Comparison of ENCODE assay signal across 9 cellular contexts in genomic region chr11:75346296-75346695, GRCh38. TPM values are rescaled to one million over a fixed set of nuclear protein-coding genes. Genes with fewer than 3 reads are reported as not detected.
DNase-seq lines count a peak whose midpoint lies in the region; ATAC-seq and TF ChIP-seq lines count a peak whose summit lies in the region.
"Had no signal": no experiment of that assay in that cellular context is flagged by ENCODE, and none has a peak within 500 bp of the region (broad histone marks: within the 10 kb centered on the region; RNA-seq: fewer than 3 reads in every experiment).

No MANE protein-coding gene starts in this region.

- intact Hi-C loops in activated B cell treated with CpG ODN at 0.5 μM for 24 hours (cut with micrococcal nuclease) = no loop called here

- peak overlapping the region; percentile 64; the same call in 1 of the 2 replicates for H3K27ac ChIP-seq in DND-41 (ENCODE audit: low read length)

- H3K4me2 ChIP-seq in DND-41 (ENCODE audit: insufficient read depth, low read length) = no peak overlapping the region

- no peak overlapping the region for H3K4me3 Mint-ChIP-seq in activated B cell treated with CpG ODN at 0.5 μM for 24 hours
- no peak overlapping the region for H3K4me3 Mint-ChIP-seq in stimulated activated effector memory CD8-positive, alpha-beta T cell treated with anti-CD3 and anti-CD28 coated beads, Interleukin-12 subunit alpha, Interleukin-12 subunit beta, amount 100 ng/mL, for 72 hours

- H3K79me2 ChIP-seq in DND-41 (ENCODE audit: insufficient read depth, low read length) = peaks cover 76% of the 10 kb centered on the region

- H3K4me3 ChIP-seq in DND-41 (ENCODE audit: low read depth in 1 of 2, low read length in 2 of 2) = no peak overlapping the region
- H3K4me3 ChIP-seq: lung had no signal

- H3K9me3 ChIP-seq in DND-41 (ENCODE audit: insufficient read depth, low read length, severe bottlenecking) = no peaks in the 10 kb centered on the region

- no peaks in the 10 kb centered on the region for H3K27me3 ChIP-seq in DND-41 (ENCODE audit: insufficient read depth, low read length, poor library complexity)

- no peak overlapping the region for H2AFZ ChIP-seq in DND-41 (ENCODE audit: low read depth, low read length)

- POLR2A ChIA-PET in activated B cell treated with CpG ODN at 0.5 μM for 24 hours (lab: Charles Lee) = no interaction called here

- TF ChIP-seq CTCF in DND-41 (IDR thresholded peaks at IDR 0.05; ENCODE audit: borderline replicate concordance, extremely low read depth, low read length, poor library complexity, severe bottlenecking) (no peak), activated B cell treated with CpG ODN at 0.5 μM for 24 hours (IDR thresholded peaks at IDR 0.05) (no peak)

- H3K36me3 Mint-ChIP-seq in activated B cell treated with CpG ODN at 0.5 μM for 24 hours (ENCODE audit: low read depth) = no peaks in the 10 kb centered on the region
- H3K36me3 Mint-ChIP-seq in stimulated activated effector memory CD8-positive, alpha-beta T cell treated with anti-CD3 and anti-CD28 coated beads, Interleukin-12 subunit alpha, Interleukin-12 subunit beta, amount 100 ng/mL, for 72 hours = peaks cover 5% of the 10 kb centered on the region

- DNase-seq in DND-41 (no peak), activated B cell treated with CpG ODN at 0.5 μM for 24 hours (no peak), islet precursor cell (peak; percentile 44), NCI-H2107 (lab: John Stamatoyannopoulos, UW) (no peak), amygdala (lab: John Stamatoyannopoulos, UW) (no peak)
- no peak for DNase-seq in stimulated activated effector memory CD8-positive, alpha-beta T cell treated with anti-CD3 and anti-CD28 coated beads, Interleukin-12 subunit alpha, Interleukin-12 subunit beta, amount 100 ng/mL, for 72 hours (ENCODE audit: low spot score in 2 of 2)
- no peak for DNase-seq in stimulated activated naive CD4-positive, alpha-beta T cell (lab: John Stamatoyannopoulos, UW)
- DNase-seq: SHP77 treated with DMSO at 0.1 percent for 48 hours had no signal

- ATAC-seq in DND-41 (ENCODE audit: insufficient read depth, low read depth) = no peak
- no peak for ATAC-seq in activated B cell treated with CpG ODN at 0.5 μM for 24 hours (ENCODE audit: low read depth)
- ATAC-seq in stimulated activated effector memory CD8-positive, alpha-beta T cell treated with anti-CD3 and anti-CD28 coated beads, Interleukin-12 subunit alpha, Interleukin-12 subunit beta, amount 100 ng/mL, for 72 hours = no peak

- H3K9me3 Mint-ChIP-seq in activated B cell treated with CpG ODN at 0.5 μM for 24 hours = no peaks in the 10 kb centered on the region
- no peaks in the 10 kb centered on the region for H3K9me3 Mint-ChIP-seq in stimulated activated effector memory CD8-positive, alpha-beta T cell treated with anti-CD3 and anti-CD28 coated beads, Interleukin-12 subunit alpha, Interleukin-12 subunit beta, amount 100 ng/mL, for 72 hours

- H3K4me1 ChIP-seq in DND-41 (ENCODE audit: insufficient read depth, low read length) = peaks cover 79% of the 10 kb centered on the region

- 0 out of 2 replicates have a peak, but pooled peaks cover 2% of the 10 kb centered on the region for H4K20me1 ChIP-seq in DND-41 (ENCODE audit: insufficient read depth, low read length)

- H3K27ac Mint-ChIP-seq in activated B cell treated with CpG ODN at 0.5 μM for 24 hours = peak overlapping the region; percentile 43
- peak overlapping the region; percentile 86 for H3K27ac Mint-ChIP-seq in stimulated activated effector memory CD8-positive, alpha-beta T cell treated with anti-CD3 and anti-CD28 coated beads, Interleukin-12 subunit alpha, Interleukin-12 subunit beta, amount 100 ng/mL, for 72 hours

- H3K36me3 ChIP-seq in DND-41 (ENCODE audit: insufficient read depth, low read length) = no peaks in the 10 kb centered on the region; the same call in 1 of the 2 replicates

- H3K9ac ChIP-seq in DND-41 (ENCODE audit: low read depth, low read length) = no peak overlapping the region; the same call in 1 of the 2 replicates

- peaks cover 4% of the 10 kb centered on the region for H3K27me3 Mint-ChIP-seq in activated B cell treated with CpG ODN at 0.5 μM for 24 hours

- CTCF ChIA-PET in activated B cell treated with CpG ODN at 0.5 μM for 24 hours (lab: Charles Lee) = no interaction called here

- H3K4me1 Mint-ChIP-seq in activated B cell treated with CpG ODN at 0.5 μM for 24 hours = peaks cover 22% of the 10 kb centered on the region
- peaks cover 72% of the 10 kb centered on the region for H3K4me1 Mint-ChIP-seq in stimulated activated effector memory CD8-positive, alpha-beta T cell treated with anti-CD3 and anti-CD28 coated beads, Interleukin-12 subunit alpha, Interleukin-12 subunit beta, amount 100 ng/mL, for 72 hours

RNA-seq across cellular contexts. Expression of gene ARRB1, which starts 5.2 kb away (rescaled TPM):
- 0.24 and 0.62 TPM in 2 replicates for total RNA-seq in activated B cell treated with CpG ODN at 0.5 μM for 24 hours

RNA-seq across cellular contexts. Expression of gene RPS3, which starts 53.0 kb away (rescaled TPM):
- 4,635 and 5,236 TPM in 2 replicates for total RNA-seq in activated B cell treated with CpG ODN at 0.5 μM for 24 hours
